30 cellular contexts compared by ENCODE assay signal in the genomic region with DNA sequence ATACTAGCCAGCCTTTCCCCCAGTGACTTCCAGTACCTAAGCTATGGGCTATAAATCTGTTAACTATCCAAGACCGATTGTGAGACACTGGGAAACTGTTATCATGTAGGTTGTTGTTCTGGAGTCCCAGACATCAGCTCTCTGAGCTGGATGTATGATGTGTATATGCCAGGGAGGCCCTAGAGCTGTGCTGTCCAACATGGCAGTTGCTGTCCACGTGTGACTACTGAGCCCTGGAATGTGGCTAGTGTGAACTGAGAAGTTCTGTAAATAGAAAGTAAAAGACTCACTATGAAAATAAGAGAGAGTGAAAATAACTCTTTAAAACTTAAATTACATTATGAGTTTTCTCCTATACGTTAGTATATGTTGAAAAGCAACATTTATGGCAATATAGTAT.
DNase-seq lines count a peak whose midpoint lies in the region; ATAC-seq and TF ChIP-seq lines count a peak whose summit lies in the region.
"Had no signal": no experiment of that assay in that cellular context is flagged by ENCODE, and none has a peak within 500 bp of the region (broad histone marks: within the 10 kb centered on the region; RNA-seq: fewer than 3 reads in every experiment).

No MANE protein-coding gene starts in this region.

- no peak for DNase-seq in SK-N-SH
- peak; percentile 5 for DNase-seq in fibroblast of peridontal ligament (ENCODE audit: extremely low read depth)
- peak; percentile 13 for DNase-seq in stromal cell of bone marrow (ENCODE audit: low read depth)
- DNase-seq in GM13976 (ENCODE audit: low spot score), result no peak
- no peak for DNase-seq in endothelial cell (ENCODE audit: low spot score)
- DNase-seq: 8988T; activated CD4-positive, alpha-beta T cell treated with anti-CD3 and anti-CD28 coated beads, Interleukin-2, amount 50 U/mL, for 4 hours; activated naive CD4-positive, alpha-beta T cell treated with anti-CD3 and anti-CD28 coated beads, Interleukin-2, amount 50 U/mL, for 16 hours; amniotic stem cell; caudate nucleus; endodermal cell; glutamatergic neuron; KBM-7; lower lobe of right lung; NCI-H1417; NCI-H2081; OCI-M1; ovary; retina; SHP77 treated with DMSO at 0.1 percent for 48 hours; small intestine; stomach had no signal

- H3K36me3 ChIP-seq in SK-N-SH (replicated peaks in 1 of 2; ENCODE audit: control insufficient read depth in 1 of 2, insufficient read depth in 2 of 2, low read length in 1 of 2) (no peaks in the 10 kb centered on the region), SU-DHL-6 (ENCODE audit: low read length) (peaks cover 11% of the 10 kb centered on the region; the same call in 1 of the 2 replicates)
- H3K36me3 ChIP-seq: lower lobe of right lung, ovary, stomach, tibial nerve had no signal

- TF ChIP-seq CTCF in SK-N-SH (IDR thresholded peaks at IDR 0.05) (no peak), SU-DHL-6 (IDR thresholded peaks at IDR 0.05; ENCODE audit: insufficient read depth, low read length, poor library complexity, severe bottlenecking) (no peak), GM13976 (IDR thresholded peaks at IDR 0.05; ENCODE audit: borderline replicate concordance, control extremely low read depth, extremely low read depth, insufficient read depth, missing control alignments) (no peak), endothelial cell (IDR thresholded peaks at IDR 0.05; ENCODE audit: unreplicated experiment) (no peak)

- H3F3A ChIP-seq in SK-N-SH (replicated peaks; ENCODE audit: insufficient read depth) (no peaks in the 10 kb centered on the region), SU-DHL-6 (ENCODE audit: insufficient read depth) (no peaks in the 10 kb centered on the region)

- H3K4me1 Mint-ChIP-seq in endothelial cell (ENCODE audit: unreplicated experiment), result peaks cover 4% of the 10 kb centered on the region
- H3K4me1 Mint-ChIP-seq: endodermal cell, nephron, WTC11 had no signal

- no peak for TF ChIP-seq EP300 in SK-N-SH (IDR thresholded peaks at IDR 0.05; ENCODE audit: borderline replicate concordance in 1 of 2, low read depth in 1 of 2, low read length in 1 of 2)

- no peaks in the 10 kb centered on the region for H3K9me3 Mint-ChIP-seq in endothelial cell (ENCODE audit: unreplicated experiment)
- H3K9me3 Mint-ChIP-seq: endodermal cell, nephron, WTC11 had no signal

- POLR2A ChIA-PET in SK-N-SH (lab: Yijun Ruan, JAX), result no interaction called here

- no peak for TF ChIP-seq RAD21 in SK-N-SH (IDR thresholded peaks at IDR 0.05; ENCODE audit: low read length)

- H3K4me3 Mint-ChIP-seq in endothelial cell (ENCODE audit: unreplicated experiment), result no peak overlapping the region
- H3K4me3 Mint-ChIP-seq: activated T-helper 1 cell treated with anti-CD3 and anti-CD28 coated beads, Interleukin-12 subunit alpha, Interleukin-12 subunit beta, Interleukin-2, Interleukin-4 antibody, amounts not matched to agents 30 ng/mL and 10 ng/mL and 1 ng/mL, durations not matched to agents 14 hours and 24 hours and 36 hours; dendritic cell treated with granulocyte-macrophage colony-stimulating factor and Interleukin-4, amounts not matched to agents 40 ng/mL and 50 ng/mL, for 4 days; endodermal cell; nephron; WTC11 had no signal

- 0% methylated on average over 3 of the region's 3 CpGs for WGBS in SK-N-SH (ENCODE audit: low lambda C conversion rate)

- no peaks in the 10 kb centered on the region for H3K79me2 ChIP-seq in SK-N-SH (ENCODE audit: insufficient read depth)
- no peaks in the 10 kb centered on the region for H3K79me2 ChIP-seq in SU-DHL-6 (ENCODE audit: insufficient read depth, low read length)

- no peaks in the 10 kb centered on the region for H3K27me3 ChIP-seq in SK-N-SH (ENCODE audit: insufficient read depth)
- no peaks in the 10 kb centered on the region for H3K27me3 ChIP-seq in SU-DHL-6 (ENCODE audit: low read length)
- H3K27me3 ChIP-seq: ovary, stomach, tibial nerve had no signal

- H2AFZ ChIP-seq in SK-N-SH (ENCODE audit: low read depth) (no peak overlapping the region), SU-DHL-6 (ENCODE audit: low read depth, low read length, severe bottlenecking) (peak overlapping the region; percentile 60)

- H4K20me1 ChIP-seq in SK-N-SH (ENCODE audit: insufficient read depth), result no peaks in the 10 kb centered on the region
- H4K20me1 ChIP-seq in SU-DHL-6 (ENCODE audit: low read depth, low read length), result no peaks in the 10 kb centered on the region

- H3K27ac Mint-ChIP-seq in endothelial cell (ENCODE audit: unreplicated experiment), result no peak overlapping the region
- H3K27ac Mint-ChIP-seq: activated T-helper 1 cell treated with anti-CD3 and anti-CD28 coated beads, Interleukin-12 subunit alpha, Interleukin-12 subunit beta, Interleukin-2, Interleukin-4 antibody, amounts not matched to agents 30 ng/mL and 10 ng/mL and 1 ng/mL, durations not matched to agents 14 hours and 24 hours and 36 hours; dendritic cell treated with granulocyte-macrophage colony-stimulating factor and Interleukin-4, amounts not matched to agents 40 ng/mL and 50 ng/mL, for 4 days; endodermal cell; nephron; WTC11 had no signal

- no peaks in the 10 kb centered on the region for H3K4me1 ChIP-seq in SK-N-SH (ENCODE audit: control insufficient read depth in 1 of 2, insufficient read depth in 2 of 2, low read depth in 1 of 2, low read length in 1 of 2)
- H3K4me1 ChIP-seq: lower lobe of right lung, stomach, tibial nerve had no signal

- H3K27ac ChIP-seq in SK-N-SH (ENCODE audit: low read depth in 2 of 2, low read length in 1 of 2), result no peak overlapping the region
- no peak overlapping the region for H3K27ac ChIP-seq in SU-DHL-6 (ENCODE audit: low read depth, low read length)
- H3K27ac ChIP-seq: lower lobe of right lung, ovary, stomach, tibial nerve had no signal

- no peak overlapping the region for H3K4me3 ChIP-seq in SK-N-SH (ENCODE audit: low read depth in 2 of 2, low read length in 1 of 2)
- H3K4me3 ChIP-seq in SU-DHL-6 (ENCODE audit: insufficient read depth, low read length, poor library complexity, severe bottlenecking), result no peak overlapping the region
- H3K4me3 ChIP-seq: lower lobe of right lung, ovary, stomach, tibial nerve had no signal

- CTCF ChIA-PET in SK-N-SH (lab: Yijun Ruan, JAX), result no interaction called here

- in situ Hi-C loops in GM13976 (cut with MboI; ENCODE audit: low sequenced_read_pairs, unreplicated experiment), result no loop called here

- H3K4me2 ChIP-seq in SK-N-SH, result no peak overlapping the region
- no peak overlapping the region for H3K4me2 ChIP-seq in SU-DHL-6 (ENCODE audit: low read depth, low read length, poor library complexity, severe bottlenecking)

- H3K9ac ChIP-seq in SK-N-SH (no peak overlapping the region), SU-DHL-6 (ENCODE audit: low read length) (no peak overlapping the region)

- no peaks in the 10 kb centered on the region for H3K9me3 ChIP-seq in SK-N-SH
- peaks cover 4% of the 10 kb centered on the region; the same call in 1 of the 2 replicates for H3K9me3 ChIP-seq in SU-DHL-6 (ENCODE audit: insufficient read depth, low read length)
- H3K9me3 ChIP-seq: lower lobe of right lung, ovary, tibial nerve had no signal

- no peaks in the 10 kb centered on the region for H3K27me3 Mint-ChIP-seq in endothelial cell (ENCODE audit: unreplicated experiment)
- H3K27me3 Mint-ChIP-seq: dendritic cell treated with granulocyte-macrophage colony-stimulating factor and Interleukin-4, amounts not matched to agents 40 ng/mL and 50 ng/mL, for 4 days had no signal

- ATAC-seq in SK-N-SH treated with all-trans-retinoic acid at 6 μM for 48 hours (no peak), GM21723 (IDR thresholded peaks at IDR 0.05; ENCODE audit: unreplicated experiment) (no peak)
- ATAC-seq: lower lobe of right lung, WTC11 had no signal

- no peaks in the 10 kb centered on the region for H3K9me2 ChIP-seq in SK-N-SH
- H3K9me2 ChIP-seq in SU-DHL-6 (replicated peaks; ENCODE audit: insufficient read depth, low read length), result no peaks in the 10 kb centered on the region

- H3K36me3 Mint-ChIP-seq in endothelial cell (ENCODE audit: low read depth, unreplicated experiment), result no peaks in the 10 kb centered on the region
- H3K36me3 Mint-ChIP-seq: WTC11 had no signal

TF ChIP-seq in SK-N-SH, 30 proteins besides CTCF, POLR2A, EP300 and RAD21 (continues in another document):
- TF ChIP-seq RXRA (IDR thresholded peaks at IDR 0.05; ENCODE audit: borderline replicate concordance, low read depth), result no peak
- TF ChIP-seq TAF1 (IDR thresholded peaks at IDR 0.05; ENCODE audit: borderline replicate concordance, low read depth, low read length), result no peak
- no peak for TF ChIP-seq FOXJ3 (CRISPR knock-in tag; IDR thresholded peaks at IDR 0.05)
- TF ChIP-seq USF1 (IDR thresholded peaks at IDR 0.05; ENCODE audit: borderline replicate concordance, low read depth), result no peak
- no peak for TF ChIP-seq MEF2A (IDR thresholded peaks at IDR 0.05; ENCODE audit: borderline replicate concordance, low read depth)

TF ChIP-seq in SK-N-SH treated with all-trans-retinoic acid at 6 μM for 48 hours, 23 proteins besides CTCF, POLR2A, EP300 and RAD21 (continues in another document):
- TF ChIP-seq ZNF565 (CRISPR knock-in tag; conservative IDR thresholded peaks at IDR 0.05; ENCODE audit: low read depth) (no peak), RARB (CRISPR knock-in tag; IDR thresholded peaks at IDR 0.05) (no peak), SNAI2 (CRISPR knock-in tag; IDR thresholded peaks at IDR 0.05) (no peak), BACH2 (CRISPR knock-in tag; IDR thresholded peaks at IDR 0.05; ENCODE audit: borderline replicate concordance) (no peak), ZFP30 (CRISPR knock-in tag; IDR thresholded peaks at IDR 0.05) (no peak), TOX (CRISPR knock-in tag; IDR thresholded peaks at IDR 0.05; ENCODE audit: borderline replicate concordance) (no peak), ZNF70 (CRISPR knock-in tag; IDR thresholded peaks at IDR 0.05) (no peak)
- TF ChIP-seq, protein P1, sequence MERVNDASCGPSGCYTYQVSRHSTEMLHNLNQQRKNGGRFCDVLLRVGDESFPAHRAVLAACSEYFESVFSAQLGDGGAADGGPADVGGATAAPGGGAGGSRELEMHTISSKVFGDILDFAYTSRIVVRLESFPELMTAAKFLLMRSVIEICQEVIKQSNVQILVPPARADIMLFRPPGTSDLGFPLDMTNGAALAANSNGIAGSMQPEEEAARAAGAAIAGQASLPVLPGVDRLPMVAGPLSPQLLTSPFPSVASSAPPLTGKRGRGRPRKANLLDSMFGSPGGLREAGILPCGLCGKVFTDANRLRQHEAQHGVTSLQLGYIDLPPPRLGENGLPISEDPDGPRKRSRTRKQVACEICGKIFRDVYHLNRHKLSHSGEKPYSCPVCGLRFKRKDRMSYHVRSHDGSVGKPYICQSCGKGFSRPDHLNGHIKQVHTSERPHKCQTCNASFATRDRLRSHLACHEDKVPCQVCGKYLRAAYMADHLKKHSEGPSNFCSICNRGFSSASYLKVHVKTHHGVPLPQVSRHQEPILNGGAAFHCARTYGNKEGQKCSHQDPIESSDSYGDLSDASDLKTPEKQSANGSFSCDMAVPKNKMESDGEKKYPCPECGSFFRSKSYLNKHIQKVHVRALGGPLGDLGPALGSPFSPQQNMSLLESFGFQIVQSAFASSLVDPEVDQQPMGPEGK (CRISPR knock-in tag; IDR thresholded peaks at IDR 0.05; ENCODE audit: borderline replicate concordance), result no peak

Comparison
In these comparisons a context has a peak if more than half of its experiments do, and no peak if none do; other contexts are left out.
1. DNase-seq: peak in fibroblast of peridontal ligament (single experiment) and stromal cell of bone marrow (single experiment); none in SK-N-SH (single experiment), GM13976 (single experiment) and endothelial cell (single experiment).